ENCODE assay signal across 11 cellular contexts in genomic region chr1:3350441-3351261, GRCh38.
A peak's percentile ranks its signal among the peaks of the same experiment; 100 is the strongest.
DNase-seq lines count a peak whose midpoint lies in the region; ATAC-seq and TF ChIP-seq lines count a peak whose summit lies in the region.
"Had no signal": no experiment of that assay in that cellular context is flagged by ENCODE, and none has a peak within 500 bp of the region (broad histone marks: within the 10 kb centered on the region; RNA-seq: fewer than 3 reads in every experiment).

No MANE protein-coding gene starts in this region.

- ATAC-seq in HG03095 (IDR thresholded peaks at IDR 0.05; ENCODE audit: unreplicated experiment), result no peak

- TF ChIP-seq CTCF in osteoblast (IDR thresholded peaks at IDR 0.05; ENCODE audit: extremely low read depth, low read depth, low read length), result peak; percentile 33

- no peaks in the 10 kb centered on the region for H3K36me3 ChIP-seq in osteoblast (ENCODE audit: insufficient read depth, low read length)
- no peaks in the 10 kb centered on the region for H3K36me3 ChIP-seq in H7 (replicated peaks; ENCODE audit: control insufficient read depth, insufficient read depth, low read length)
- H3K36me3 ChIP-seq: colonic mucosa had no signal

- H3K4me3 ChIP-seq in osteoblast (ENCODE audit: insufficient read depth, low read length) (peak overlapping the region; percentile 25), H7 (ENCODE audit: insufficient read depth, low read depth, low read length) (no peak overlapping the region)
- H3K4me3 ChIP-seq: colonic mucosa had no signal

- no peaks in the 10 kb centered on the region for H4K20me1 ChIP-seq in osteoblast (ENCODE audit: insufficient read depth, low read length)

- H3K27me3 ChIP-seq in osteoblast (ENCODE audit: insufficient read depth, low read length) (no peaks in the 10 kb centered on the region), H7 (ENCODE audit: control insufficient read depth, insufficient read depth, low read length) (no peaks in the 10 kb centered on the region)
- H3K27me3 ChIP-seq: colonic mucosa had no signal

- H3K79me2 ChIP-seq in osteoblast (ENCODE audit: insufficient read depth, low read length), result no peaks in the 10 kb centered on the region

- H2AFZ ChIP-seq in osteoblast (ENCODE audit: low read length), result peak overlapping the region; percentile 41

- H3K4me1 ChIP-seq in osteoblast (ENCODE audit: insufficient read depth, low read length), result no peaks in the 10 kb centered on the region

- no peak overlapping the region for H3K27ac ChIP-seq in osteoblast (ENCODE audit: low read depth, low read length)
- H3K27ac ChIP-seq: colonic mucosa had no signal

- intact Hi-C loops in head of caudate nucleus (cut with DNase I), result no loop called here

- no peaks in the 10 kb centered on the region for H3K9me3 ChIP-seq in osteoblast (ENCODE audit: low read depth, low read length)
- H3K9me3 ChIP-seq: colonic mucosa had no signal

- peak; percentile 16 for DNase-seq in DMS53 (lab: John Stamatoyannopoulos, UW)
- DNase-seq in DMS53 treated with DMSO at 0.1 percent for 48 hours (lab: John Stamatoyannopoulos, UW; ENCODE audit: unreplicated experiment), result no peak
- peak; percentile 64 to 92 (median 86) for DNase-seq in head of caudate nucleus
- DNase-seq in osteoblast (ENCODE audit: insufficient read length, low spot score, missing footprints), result peak; percentile 97
- DNase-seq in activated T-cell treated with anti-CD3 and anti-CD28 coated beads for 4 hours, result no peak
- no peak for DNase-seq in H7
- no peak for DNase-seq in stimulated activated naive CD4-positive, alpha-beta T cell (lab: John Stamatoyannopoulos, UW)
- DNase-seq: colonic mucosa, glutamatergic neuron, NCI-H510A treated with DMSO at 0.1 percent for 48 hours had no signal

- H3K4me2 ChIP-seq in osteoblast (ENCODE audit: insufficient read depth, low read length), result peak overlapping the region; percentile 57

Comparison
In these comparisons a context has a peak if more than half of its experiments do, and no peak if none do; other contexts are left out.
1. DNase-seq: peak in DMS53 (single experiment), head of caudate nucleus (42 of 42) and osteoblast (single experiment); none in DMS53 treated with DMSO at 0.1 percent for 48 hours (single experiment), activated T-cell treated with anti-CD3 and anti-CD28 coated beads for 4 hours (single experiment), H7 (single experiment) and stimulated activated naive CD4-positive, alpha-beta T cell (0 of 6).